25 cellular contexts compared by ENCODE assay signal in the genomic region with DNA sequence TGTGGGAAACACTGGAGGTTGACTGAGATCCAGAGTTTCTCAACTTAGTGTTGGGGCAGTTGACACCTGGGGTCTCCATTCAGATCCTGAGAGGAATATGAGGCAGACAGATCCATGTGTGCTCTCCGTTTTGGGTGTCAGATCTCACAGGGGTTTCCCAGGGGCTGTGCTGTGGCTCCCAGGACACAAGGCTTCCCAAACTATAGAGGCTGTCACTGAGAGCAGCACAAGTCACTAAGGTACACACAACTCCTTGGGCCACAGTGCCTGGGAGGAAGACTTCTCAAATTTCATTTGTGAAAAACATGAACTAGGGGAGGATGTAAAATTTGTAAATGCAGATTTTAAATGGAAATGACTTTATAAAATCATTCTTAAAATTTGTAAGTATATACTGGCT.
DNase-seq lines count a peak whose midpoint lies in the region; ATAC-seq and TF ChIP-seq lines count a peak whose summit lies in the region.
"Had no signal": no experiment of that assay in that cellular context is flagged by ENCODE, and none has a peak within 500 bp of the region (broad histone marks: within the 10 kb centered on the region; RNA-seq: fewer than 3 reads in every experiment).

No MANE protein-coding gene starts in this region.

- peak overlapping the region; percentile 70 for H4K91ac ChIP-seq in IMR-90 (ENCODE audit: insufficient read depth, low read depth, low read length)

- peak overlapping the region; percentile 74 for H2BK20ac ChIP-seq in IMR-90 (ENCODE audit: low read depth, low read length)

- no peak for TF ChIP-seq EP300 in esophagus muscularis mucosa (IDR thresholded peaks at IDR 0.05)

- no peaks in the 10 kb centered on the region for H3K79me1 ChIP-seq in IMR-90 (ENCODE audit: low read depth in 1 of 2, low read length in 2 of 2)

- H3K56ac ChIP-seq in IMR-90 (ENCODE audit: extremely low read depth, insufficient read depth, low read length) = no peak overlapping the region

- no TSS peak for BruUV-seq in IMR-90 (replicated peaks; lab: Mats Ljungman, UMichigan)

- in situ Hi-C loops in IMR-90 (cut with MboI; ENCODE audit: low sequenced_read_pairs) = no loop called here

- peak overlapping the region; percentile 26; the same call in 1 of the 2 replicates for H3K27ac ChIP-seq in IMR-90 (ENCODE audit: insufficient read depth, low read length)
- H3K27ac ChIP-seq in esophagus muscularis mucosa (replicated peaks in 1 of 4) = peak overlapping the region; percentile 73 to 82 (median 79)
- H3K27ac ChIP-seq in neural progenitor cell = no peak overlapping the region
- peak overlapping the region; percentile 78 to 88 for H3K27ac ChIP-seq in thoracic aorta
- H3K27ac ChIP-seq in Karpas-422 (ENCODE audit: low read length) = no peak overlapping the region
- H3K27ac ChIP-seq in CD4-positive, alpha-beta memory T cell (ENCODE audit: low read depth, low read length) = no peak overlapping the region
- H3K27ac ChIP-seq: A549, HL-60 had no signal

- intact Hi-C loops in IMR-90 (cut with micrococcal nuclease) = loop anchor here (5.0 kb wide), 1 partner anchor 128 kb away; no protein-coding TSS in a partner anchor
- intact Hi-C loops in esophagus muscularis mucosa (cut with DNase I) = no loop called here
- intact Hi-C loops in CD4-positive, alpha-beta memory T cell (cut with micrococcal nuclease) = no loop called here

- H4K20me1 ChIP-seq in IMR-90 (ENCODE audit: insufficient read depth, low read length) (no peaks in the 10 kb centered on the region), neural progenitor cell (ENCODE audit: low read depth) (no peaks in the 10 kb centered on the region), Karpas-422 (ENCODE audit: insufficient read depth, low read depth, low read length) (no peaks in the 10 kb centered on the region)

- no peak overlapping the region for H3K4me3 Mint-ChIP-seq in neural progenitor cell
- H3K4me3 Mint-ChIP-seq in CD4-positive, alpha-beta memory T cell = no peak overlapping the region
- H3K4me3 Mint-ChIP-seq: CD8-positive, alpha-beta T cell had no signal

- H3K36me3 ChIP-seq in IMR-90 (ENCODE audit: control insufficient read depth, insufficient read depth, low read length) (no peaks in the 10 kb centered on the region), esophagus muscularis mucosa (no peaks in the 10 kb centered on the region), neural progenitor cell (no peaks in the 10 kb centered on the region), thoracic aorta (no peaks in the 10 kb centered on the region), Karpas-422 (ENCODE audit: insufficient read depth, low read length) (no peaks in the 10 kb centered on the region), MG63 (no peaks in the 10 kb centered on the region)
- no peaks in the 10 kb centered on the region for H3K36me3 ChIP-seq in CD4-positive, alpha-beta memory T cell (ENCODE audit: insufficient read depth, low read length)

- H3K4me1 Mint-ChIP-seq in neural progenitor cell = peaks cover 13% of the 10 kb centered on the region
- no peaks in the 10 kb centered on the region for H3K4me1 Mint-ChIP-seq in CD4-positive, alpha-beta memory T cell

- H3K4me3 ChIP-seq in IMR-90 (ENCODE audit: insufficient read depth, low read depth, low read length) (no peak overlapping the region), esophagus muscularis mucosa (no peak overlapping the region), neural progenitor cell (no peak overlapping the region), thoracic aorta (no peak overlapping the region), Karpas-422 (ENCODE audit: low read length) (no peak overlapping the region), MG63 (no peak overlapping the region)
- H3K4me3 ChIP-seq in CD4-positive, alpha-beta memory T cell (ENCODE audit: low read length in 2 of 2) = no peak overlapping the region
- H3K4me3 ChIP-seq: A549, GM12878 had no signal

- H3K14ac ChIP-seq in IMR-90 (replicated peaks; ENCODE audit: low read depth, low read length) = 0 out of 2 replicates have a peak overlapping the region, but pooled peaks have one; percentile 44

- H3K9me2 ChIP-seq in Karpas-422 (replicated peaks; ENCODE audit: insufficient read depth, low read length) = no peaks in the 10 kb centered on the region

- H2AK9ac ChIP-seq in IMR-90 (replicated peaks; ENCODE audit: low read depth, low read length, poor library complexity) = peak overlapping the region; percentile 59

- no peaks in the 10 kb centered on the region for H3K9me3 ChIP-seq in IMR-90 (ENCODE audit: control insufficient read depth, insufficient read depth, low read length)
- H3K9me3 ChIP-seq in esophagus muscularis mucosa = no peaks in the 10 kb centered on the region
- H3K9me3 ChIP-seq in neural progenitor cell (ENCODE audit: low read depth) = no peaks in the 10 kb centered on the region
- H3K9me3 ChIP-seq in thoracic aorta = no peaks in the 10 kb centered on the region
- no peaks in the 10 kb centered on the region for H3K9me3 ChIP-seq in Karpas-422 (ENCODE audit: low read length)
- H3K9me3 ChIP-seq in MG63 = no peaks in the 10 kb centered on the region
- no peaks in the 10 kb centered on the region for H3K9me3 ChIP-seq in CD4-positive, alpha-beta memory T cell (ENCODE audit: control insufficient read depth in 1 of 2, low read length in 2 of 2)
- H3K9me3 ChIP-seq: A549, Caco-2 had no signal

- H2AK5ac ChIP-seq in IMR-90 (ENCODE audit: low read depth, low read length) = no peak overlapping the region; the same call in 1 of the 2 replicates

- TF ChIP-seq CTCF in IMR-90 (conservative IDR thresholded peaks at IDR 0.05; ENCODE audit: low read depth, low read length) (no peak), esophagus muscularis mucosa (IDR thresholded peaks at IDR 0.05) (no peak), neural progenitor cell (IDR thresholded peaks at IDR 0.05) (no peak), thoracic aorta (IDR thresholded peaks at IDR 0.05) (no peak)

- H3K9ac ChIP-seq in IMR-90 (ENCODE audit: low read depth, low read length) = no peak overlapping the region
- no peak overlapping the region for H3K9ac ChIP-seq in neural progenitor cell
- H3K9ac ChIP-seq in Karpas-422 (ENCODE audit: low read length) = no peak overlapping the region

- H2BK15ac ChIP-seq in IMR-90 (ENCODE audit: low read depth, low read length) = no peak overlapping the region; the same call in 2 of the 3 replicates

- H3K9me3 Mint-ChIP-seq in neural progenitor cell = no peaks in the 10 kb centered on the region
- H3K9me3 Mint-ChIP-seq in CD4-positive, alpha-beta memory T cell = peaks cover 0 to 2% (median 0%) of the 10 kb centered on the region in 8 donors
- H3K9me3 Mint-ChIP-seq: CD8-positive, alpha-beta T cell had no signal

- POLR2A ChIA-PET in IMR-90 (lab: Charles Lee; ENCODE audit: unreplicated experiment) = no interaction called here
- POLR2A ChIA-PET in CD4-positive, alpha-beta memory T cell (lab: Charles Lee; ENCODE audit: partially characterized antibody) = no interaction called here

- H3K27ac Mint-ChIP-seq in neural progenitor cell = no peak overlapping the region
- H3K27ac Mint-ChIP-seq in CD4-positive, alpha-beta memory T cell = no peak overlapping the region
- H3K27ac Mint-ChIP-seq: CD8-positive, alpha-beta T cell had no signal

- no peak overlapping the region for H4K8ac ChIP-seq in IMR-90 (ENCODE audit: low read depth in 2 of 2, low read length in 2 of 2)

- H2BK5ac ChIP-seq in IMR-90 (ENCODE audit: low read depth, low read length, poor library complexity, severe bottlenecking) = no peak overlapping the region

- peak overlapping the region; percentile 82; the same call in 1 of the 2 replicates for H3K23ac ChIP-seq in IMR-90 (ENCODE audit: low read depth, low read length)

- WGBS in IMR-90 (ENCODE audit: extremely low coverage in 2 of 2, insufficient read length in 1 of 2), 2 experiments = no CpG with 5 or more reads among the region's 1 CpG
- WGBS in esophagus muscularis mucosa = 71% methylated on average over 1 of the region's 1 CpG

- H3K18ac ChIP-seq in IMR-90 (ENCODE audit: low read depth, low read length) = peak overlapping the region; percentile 1; the same call in 1 of the 2 replicates

- dilution Hi-C loops in IMR-90 (cut with HindIII; ENCODE audit: low sequenced_read_pairs, unreplicated experiment) = no loop called here

- H4K5ac ChIP-seq in IMR-90 (ENCODE audit: low read depth, low read length) = no peak overlapping the region; the same call in 1 of the 2 replicates

- TF ChIP-seq RAD21 in IMR-90 (IDR thresholded peaks at IDR 0.05; ENCODE audit: low read length) = no peak

- ATAC-seq in IMR-90 (ENCODE audit: low read depth) = no peak
- ATAC-seq in thoracic aorta (ENCODE audit: insufficient number of reproducible peaks, low FRiP score, low read depth) = no peak
- ATAC-seq: A549; CD8-positive, alpha-beta T cell; GM12878 had no signal

- H3K27me3 ChIP-seq in IMR-90 (ENCODE audit: control insufficient read depth, insufficient read depth, low read length) (no peaks in the 10 kb centered on the region; the same call in 1 of the 2 replicates), esophagus muscularis mucosa (no peaks in the 10 kb centered on the region), neural progenitor cell (no peaks in the 10 kb centered on the region), thoracic aorta (replicated peaks; ENCODE audit: insufficient read depth) (no peaks in the 10 kb centered on the region), Karpas-422 (ENCODE audit: low read length) (no peaks in the 10 kb centered on the region), MG63 (no peaks in the 10 kb centered on the region)
- no peaks in the 10 kb centered on the region for H3K27me3 ChIP-seq in CD4-positive, alpha-beta memory T cell (ENCODE audit: insufficient read depth, low read length)

- H2AFZ ChIP-seq in IMR-90 (replicated peaks; ENCODE audit: low read length, poor library complexity) (no peak overlapping the region), neural progenitor cell (replicated peaks) (peak overlapping the region; percentile 62), Karpas-422 (ENCODE audit: low read length) (no peak overlapping the region)

- H3K4ac ChIP-seq in IMR-90 (ENCODE audit: low read depth, low read length) = peak overlapping the region; percentile 35; the same call in 1 of the 2 replicates

- H3K79me2 ChIP-seq in neural progenitor cell (ENCODE audit: low read depth) (no peaks in the 10 kb centered on the region), Karpas-422 (ENCODE audit: low read length) (no peaks in the 10 kb centered on the region)

- H3K27me3 Mint-ChIP-seq in neural progenitor cell (ENCODE audit: insufficient read depth, low read depth) = no peaks in the 10 kb centered on the region
- H3K27me3 Mint-ChIP-seq in CD4-positive, alpha-beta memory T cell = peaks cover 0 to 1% of the 10 kb centered on the region in 2 donors

- CTCF ChIA-PET in IMR-90 (lab: Yijun Ruan, JAX) = no interaction called here
- CTCF ChIA-PET in CD4-positive, alpha-beta memory T cell (lab: Charles Lee; ENCODE audit: partially characterized antibody) = no interaction called here

- peaks cover 4% of the 10 kb centered on the region; the same call in 1 of the 2 replicates for H3K9me1 ChIP-seq in IMR-90 (ENCODE audit: insufficient read depth, low read length)

- H3K4me2 ChIP-seq in IMR-90 (ENCODE audit: low read depth, low read length) = no peak overlapping the region
- no peak overlapping the region for H3K4me2 ChIP-seq in neural progenitor cell
- no peak overlapping the region for H3K4me2 ChIP-seq in Karpas-422 (ENCODE audit: low read depth, low read length, poor library complexity, severe bottlenecking)
- H3K4me2 ChIP-seq: A549 had no signal

- H2BK120ac ChIP-seq in IMR-90 (ENCODE audit: low read depth, low read length) = peak overlapping the region; percentile 46; the same call in 1 of the 2 replicates

- H3K36me3 Mint-ChIP-seq in neural progenitor cell = no peaks in the 10 kb centered on the region
- no peaks in the 10 kb centered on the region for H3K36me3 Mint-ChIP-seq in CD4-positive, alpha-beta memory T cell
- H3K36me3 Mint-ChIP-seq: CD8-positive, alpha-beta T cell had no signal

- TF ChIP-seq POLR2A in IMR-90 (IDR thresholded peaks at IDR 0.05; ENCODE audit: low read depth, low read length) (no peak), esophagus muscularis mucosa (IDR thresholded peaks at IDR 0.05; ENCODE audit: low read depth) (no peak)

- DNase-seq in IMR-90 (no peak), esophagus muscularis mucosa (ENCODE audit: extremely low spot score) (no peak), neural progenitor cell (ENCODE audit: low spot score) (no peak), thoracic aorta (ENCODE audit: low spot score) (no peak), Karpas-422 (no peak), MG63 (no peak)
- no peak for DNase-seq in CD4-positive, alpha-beta memory T cell
- DNase-seq: C1 segment of cervical spinal cord; Caco-2; CD8-positive, alpha-beta T cell; DMS79; EL; GDM1; MV-4-11; NCI-H1105; NCI-H1436 treated with DMSO at 0.1 percent for 48 hours; NCI-H187 treated with DMSO at 0.1 percent for 48 hours; NCI-H2171 treated with DMSO at 0.1 percent for 48 hours; NCI-H345; NCI-H524; NCI-H748 treated with DMSO at 0.1 percent for 48 hours; SIG-M5 had no signal

- H3F3A ChIP-seq in neural progenitor cell (ENCODE audit: low read depth) = no peaks in the 10 kb centered on the region

- peaks cover 9% of the 10 kb centered on the region for H3K4me1 ChIP-seq in IMR-90 (ENCODE audit: control insufficient read depth, insufficient read depth, low read length)
- H3K4me1 ChIP-seq in esophagus muscularis mucosa = peaks cover 0 to 73% (median 64%) of the 10 kb centered on the region in 4 donors
- peaks cover 6% of the 10 kb centered on the region for H3K4me1 ChIP-seq in neural progenitor cell
- peaks cover 22 to 60% of the 10 kb centered on the region in 2 donors for H3K4me1 ChIP-seq in thoracic aorta (ENCODE audit: control insufficient read depth in 1 of 2, low read depth in 2 of 2)
- no peaks in the 10 kb centered on the region for H3K4me1 ChIP-seq in Karpas-422 (ENCODE audit: low read length)
- H3K4me1 ChIP-seq in CD4-positive, alpha-beta memory T cell (ENCODE audit: insufficient read depth, low read length) = no peaks in the 10 kb centered on the region
- H3K4me1 ChIP-seq: A549, Caco-2 had no signal

Comparison
In these comparisons a context has a peak if more than half of its experiments do, and no peak if none do; other contexts are left out.
1. H3K27ac ChIP-seq: peak in IMR-90 (single experiment), esophagus muscularis mucosa (4 of 4) and thoracic aorta (2 of 2); none in neural progenitor cell (single experiment), Karpas-422 (single experiment) and CD4-positive, alpha-beta memory T cell (single experiment).